ENCODE assay signal across 8 cellular contexts in genomic region chr13:26698392-26699196, GRCh38.
DNase-seq lines count a peak whose midpoint lies in the region; ATAC-seq and TF ChIP-seq lines count a peak whose summit lies in the region.

No MANE protein-coding gene starts in this region.

- ATAC-seq in HG02678 (IDR thresholded peaks at IDR 0.05; ENCODE audit: unreplicated experiment): peak; percentile 87
- peak; percentile 78 for ATAC-seq in activated CD4-positive, alpha-beta T cell treated with anti-CD3 and anti-CD28 coated beads for 36 hours
- ATAC-seq in left lung: peak; percentile 98
- ATAC-seq in HG03039 (IDR thresholded peaks at IDR 0.05; ENCODE audit: unreplicated experiment): no peak

- no peaks in the 10 kb centered on the region for H3K36me3 Mint-ChIP-seq in activated CD4-positive, alpha-beta T cell treated with anti-CD3 and anti-CD28 coated beads for 36 hours (ENCODE audit: low read depth)

- H3K27ac ChIP-seq in colonic mucosa (no peak overlapping the region), left lung (no peak overlapping the region)

- H3K9me3 ChIP-seq in colonic mucosa (no peaks in the 10 kb centered on the region), left lung (no peaks in the 10 kb centered on the region)

- H3K27me3 ChIP-seq in colonic mucosa (no peaks in the 10 kb centered on the region), left lung (peaks cover 0 to 5% of the 10 kb centered on the region in 2 donors)

- no peak overlapping the region for H3K9ac ChIP-seq in colonic mucosa (ENCODE audit: low read depth in 2 of 2, low read length in 2 of 2)

- no peaks in the 10 kb centered on the region for H3K9me3 Mint-ChIP-seq in activated CD4-positive, alpha-beta T cell treated with anti-CD3 and anti-CD28 coated beads for 36 hours (ENCODE audit: low read depth)

- peak; percentile 95 for TF ChIP-seq CTCF in colonic mucosa (IDR thresholded peaks at IDR 0.05)
- TF ChIP-seq CTCF in left lung (IDR thresholded peaks at IDR 0.05): peak; percentile 93 to 99

- H3K36me3 ChIP-seq in colonic mucosa (no peaks in the 10 kb centered on the region), left lung (no peaks in the 10 kb centered on the region)

- no peak overlapping the region for H3K4me3 Mint-ChIP-seq in activated CD4-positive, alpha-beta T cell treated with anti-CD3 and anti-CD28 coated beads for 36 hours

- CTCF ChIA-PET in activated CD4-positive, alpha-beta T cell treated with anti-CD3 and anti-CD28 coated beads for 36 hours (lab: Charles Lee): interaction anchor here (0.6 to 2.5 kb wide), 62 partner anchors 8 to 1124 kb away, joined by 3 to 58 read pairs (median 3); no protein-coding TSS in a partner anchor

- H3K4me1 ChIP-seq in colonic mucosa (no peaks in the 10 kb centered on the region), left lung (peaks cover 0 to 7% of the 10 kb centered on the region in 2 donors)

- POLR2A ChIA-PET in activated CD4-positive, alpha-beta T cell treated with anti-CD3 and anti-CD28 coated beads for 36 hours (lab: Charles Lee): interaction anchor here (0.6 to 1.0 kb wide), 2 partner anchors 94 to 514 kb away, joined by 3 to 7 read pairs; no protein-coding TSS in a partner anchor

- peak; percentile 78 for DNase-seq in DMS153 (lab: John Stamatoyannopoulos, UW)
- peak; percentile 73 for DNase-seq in NCI-H510A treated with DMSO at 0.1 percent for 48 hours (lab: John Stamatoyannopoulos, UW)
- peak; percentile 88 for DNase-seq in activated CD4-positive, alpha-beta T cell treated with anti-CD3 and anti-CD28 coated beads for 36 hours
- peak; percentile 79 for DNase-seq in colonic mucosa
- DNase-seq in left lung: peak; percentile 74 to 89
- peak; percentile 67 to 76 for DNase-seq in stimulated activated CD4-positive, alpha-beta T cell treated with anti-CD3 and anti-CD28 coated beads, Interleukin-4, amount 100 ng/mL, for 4 hours

- H3K4me1 Mint-ChIP-seq in activated CD4-positive, alpha-beta T cell treated with anti-CD3 and anti-CD28 coated beads for 36 hours: no peaks in the 10 kb centered on the region

- H3K4me3 ChIP-seq in colonic mucosa (no peak overlapping the region), left lung (no peak overlapping the region)

- H3K27ac Mint-ChIP-seq in activated CD4-positive, alpha-beta T cell treated with anti-CD3 and anti-CD28 coated beads for 36 hours: no peak overlapping the region

- no peaks in the 10 kb centered on the region for H3K27me3 Mint-ChIP-seq in activated CD4-positive, alpha-beta T cell treated with anti-CD3 and anti-CD28 coated beads for 36 hours

- intact Hi-C loops in activated CD4-positive, alpha-beta T cell treated with anti-CD3 and anti-CD28 coated beads for 36 hours (cut with DNase I, micrococcal nuclease): loop anchor here (1.0 to 5.0 kb wide), 5 partner anchors 201 to 1124 kb away; no protein-coding TSS in a partner anchor
- intact Hi-C loops in colonic mucosa (cut with DNase I) (loop anchor here (5.0 kb wide), 2 partner anchors 216 to 516 kb away; no protein-coding TSS in a partner anchor), left lung (cut with DNase I) (loop anchor here in 1 of 2 donors (5.0 kb wide), 1 partner anchor 211 kb away; no protein-coding TSS in a partner anchor)
